Comparison of ENCODE assay signal across 3 cellular contexts in genomic region chr19:7818806-7819205, GRCh38.
TF ChIP-seq lines count a peak whose summit lies in the region.

No MANE protein-coding gene starts in this region.

TF ChIP-seq in HepG2, 621 proteins besides CTCF, POLR2A, EP300 and RAD21:
- TF ChIP-seq RBAK (CRISPR knock-in tag; IDR thresholded peaks at IDR 0.05) (peak; percentile 81; the same call in 1 of the 2 replicates), ZSCAN30 (CRISPR knock-in tag; IDR thresholded peaks at IDR 0.05) (no peak), RXRB (CRISPR knock-in tag; IDR thresholded peaks at IDR 0.05; ENCODE audit: borderline replicate concordance) (no peak), MIXL1 (CRISPR knock-in tag; IDR thresholded peaks at IDR 0.05) (no peak), ZNF124 (CRISPR knock-in tag; IDR thresholded peaks at IDR 0.05) (no peak)

TF ChIP-seq in HEK293, 187 proteins besides CTCF, POLR2A, EP300 and RAD21:
- no peak for TF ChIP-seq ZNF658 (tag by site-specific recombination; IDR thresholded peaks at IDR 0.05)
- no peak for TF ChIP-seq KLF16 (tag by site-specific recombination; IDR thresholded peaks at IDR 0.05)
- TF ChIP-seq AEBP2 (tag by site-specific recombination; IDR thresholded peaks at IDR 0.05; ENCODE audit: borderline replicate concordance): no peak
- peak; percentile 91 for TF ChIP-seq RBAK (tag by site-specific recombination; IDR thresholded peaks at IDR 0.05)
- no peak for TF ChIP-seq ZNF488 (tag by site-specific recombination; IDR thresholded peaks at IDR 0.05)
- TF ChIP-seq TSHZ1 (tag by site-specific recombination; IDR thresholded peaks at IDR 0.05; ENCODE audit: borderline replicate concordance): no peak
- TF ChIP-seq ZNF138 (tag by site-specific recombination; IDR thresholded peaks at IDR 0.05; ENCODE audit: borderline replicate concordance): no peak

TF ChIP-seq in GM12878, 131 proteins besides CTCF, POLR2A, EP300 and RAD21:
- no peak for TF ChIP-seq ATF7 (IDR thresholded peaks at IDR 0.05; ENCODE audit: low read depth)
- TF ChIP-seq NR2C2 (IDR thresholded peaks at IDR 0.05; ENCODE audit: borderline replicate concordance, control insufficient read depth, insufficient read length, low read depth): no peak
- no peak for TF ChIP-seq FOXK2 (IDR thresholded peaks at IDR 0.05)
- TF ChIP-seq SP1 (IDR thresholded peaks at IDR 0.05; ENCODE audit: low read depth, low read length): no peak
- no peak for TF ChIP-seq BCL11A (IDR thresholded peaks at IDR 0.05; ENCODE audit: low read depth, low read length)
- no peak for TF ChIP-seq SIN3A (IDR thresholded peaks at IDR 0.05; ENCODE audit: low read depth, low read length)
- 0 out of 2 replicates have a peak, but pooled peaks have one; percentile 31 for TF ChIP-seq ZNF217 (IDR thresholded peaks at IDR 0.05)
- no peak for TF ChIP-seq TCF12 (IDR thresholded peaks at IDR 0.05; ENCODE audit: low read depth, low read length)
- TF ChIP-seq PKNOX1 (IDR thresholded peaks at IDR 0.05): no peak
